1 cellular context compared by ENCODE assay signal in genomic region chr4:146232131-146232722, GRCh38.
TF ChIP-seq lines count a peak whose summit lies in the region.

No MANE protein-coding gene starts in this region.

TF ChIP-seq in GM23338, 12 proteins besides CTCF, POLR2A, EP300 and RAD21:
- TF ChIP-seq ZNF331 (CRISPR knock-in tag; IDR thresholded peaks at IDR 0.05; ENCODE audit: low read depth) (peak; percentile 59), JUNB (IDR thresholded peaks at IDR 0.05; ENCODE audit: unreplicated experiment) (no peak), REST (IDR thresholded peaks at IDR 0.05; ENCODE audit: unreplicated experiment) (no peak)
